19 cellular contexts compared by ENCODE assay signal in the genomic region with DNA sequence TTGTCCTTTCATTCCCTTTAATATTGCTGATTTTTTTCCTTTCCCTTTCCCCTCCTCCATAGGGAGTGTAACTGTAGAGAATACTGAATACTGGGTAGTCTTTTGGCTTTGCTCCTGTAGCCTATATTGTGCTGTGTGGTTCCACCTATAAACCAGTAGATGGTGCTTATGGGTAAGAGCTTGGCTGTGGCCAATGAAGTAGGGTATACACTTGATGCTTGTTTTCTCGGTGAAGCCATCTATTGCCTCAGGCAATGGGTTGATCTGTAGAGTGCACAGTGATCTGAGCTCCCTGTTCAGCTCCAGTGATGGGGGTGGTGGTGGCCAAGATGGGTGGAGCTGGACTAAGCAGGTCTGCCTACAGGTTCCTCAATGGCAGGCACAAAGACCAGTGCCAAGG.
DNase-seq lines count a peak whose midpoint lies in the region; ATAC-seq and TF ChIP-seq lines count a peak whose summit lies in the region.
"Had no signal": no experiment of that assay in that cellular context is flagged by ENCODE, and none has a peak within 500 bp of the region (broad histone marks: within the 10 kb centered on the region; RNA-seq: fewer than 3 reads in every experiment).

No MANE protein-coding gene starts in this region.

- WGBS in mammary epithelial cell (ENCODE audit: low coverage, missing lambda C conversion rate) = 33% methylated on average over 1 of the region's 1 CpG

- H3K27me3 Mint-ChIP-seq in MCF 10A (ENCODE audit: insufficient read depth, unreplicated experiment) = no peaks in the 10 kb centered on the region
- H3K27me3 Mint-ChIP-seq: stimulated activated naive B cell treated with anti-CD40 and anti-IgM and Interleukin-4, amounts not matched to agents 10 μg/mL and 1 μg/mL and 100 μg/mL, for 72 hours had no signal

- H3K4me3 Mint-ChIP-seq in MCF 10A (ENCODE audit: unreplicated experiment) = no peak overlapping the region
- H3K4me3 Mint-ChIP-seq: natural killer cell; stimulated activated naive B cell treated with anti-CD40 and anti-IgM and Interleukin-4, amounts not matched to agents 10 μg/mL and 1 μg/mL and 100 μg/mL, for 72 hours had no signal

- DNase-seq in MCF 10A (ENCODE audit: unreplicated experiment) = peak; percentile 18
- no peak for DNase-seq in mammary epithelial cell
- DNase-seq in LNCaP clone FGC (ENCODE audit: low read depth) = peak; percentile 35
- peak; percentile 32 to 61 for DNase-seq in SJCRH30
- no peak for DNase-seq in left ventricle myocardium superior
- DNase-seq: activated CD4-positive, alpha-beta T cell treated with anti-CD3 and anti-CD28 coated beads for 48 hours; amygdala; DMS153; left ventricle myocardium inferior; natural killer cell; NCI-H1694 treated with DMSO at 0.1 percent for 48 hours; right lobe of liver; stimulated activated CD4-positive, alpha-beta T cell treated with anti-CD3 and anti-CD28 coated beads, Interleukin-4, amount 100 ng/mL, for 24 hours; stimulated activated naive B cell treated with anti-CD40 and anti-IgM and Interleukin-4, amounts not matched to agents 10 μg/mL and 1 μg/mL and 100 μg/mL, for 72 hours; upper lobe of left lung had no signal

- no peak overlapping the region for H3K27ac Mint-ChIP-seq in MCF 10A (ENCODE audit: low read depth, unreplicated experiment)
- H3K27ac Mint-ChIP-seq: natural killer cell; stimulated activated naive B cell treated with anti-CD40 and anti-IgM and Interleukin-4, amounts not matched to agents 10 μg/mL and 1 μg/mL and 100 μg/mL, for 72 hours had no signal

- CTCF ChIA-PET in MCF 10A (lab: Yijun Ruan, JAX) (no interaction called here), mammary epithelial cell (lab: Charles Lee; ENCODE audit: low non-redundant PET) (no interaction called here)

- H3K79me2 ChIP-seq in mammary epithelial cell (ENCODE audit: insufficient read depth, low read length) = no peaks in the 10 kb centered on the region

- H3K9me3 ChIP-seq in mammary epithelial cell (replicated peaks; ENCODE audit: insufficient read depth, low read length) (peaks cover 6% of the 10 kb centered on the region), SJCRH30 (replicated peaks) (no peaks in the 10 kb centered on the region; the same call in 1 of the 2 replicates)
- H3K9me3 ChIP-seq: right lobe of liver, upper lobe of left lung had no signal

- intact Hi-C loops in MCF 10A (cut with micrococcal nuclease) (no loop called here), mammary epithelial cell (cut with micrococcal nuclease) (no loop called here), left ventricle myocardium superior (cut with micrococcal nuclease) (no loop called here)

- H3K36me3 ChIP-seq in mammary epithelial cell (ENCODE audit: insufficient read depth, low read length) (no peaks in the 10 kb centered on the region), SJCRH30 (no peaks in the 10 kb centered on the region)
- H3K36me3 ChIP-seq: esophagus muscularis mucosa, left ventricle myocardium inferior, right lobe of liver, upper lobe of left lung had no signal

- H3K9ac ChIP-seq in mammary epithelial cell (ENCODE audit: insufficient read depth, low read length) = no peak overlapping the region

- H4K20me1 ChIP-seq in mammary epithelial cell (ENCODE audit: insufficient read depth, low read length) = no peaks in the 10 kb centered on the region

- TF ChIP-seq CTCF in MCF 10A (IDR thresholded peaks at IDR 0.05; ENCODE audit: unreplicated experiment) (peak; percentile 9), mammary epithelial cell (conservative IDR thresholded peaks at IDR 0.05 in 1 of 2, IDR thresholded peaks at IDR 0.05 in 1 of 2; ENCODE audit: extremely low read depth in 1 of 2, insufficient read depth in 1 of 2, low read depth in 1 of 2, low read length in 2 of 2) (no peak), LNCaP clone FGC (IDR thresholded peaks at IDR 0.05; ENCODE audit: control insufficient read depth, extremely low read depth, insufficient read depth) (peak; percentile 53)

- no peak overlapping the region for H3K4me2 ChIP-seq in mammary epithelial cell (ENCODE audit: insufficient read depth, low read depth, low read length)

- H2AFZ ChIP-seq in mammary epithelial cell (ENCODE audit: low read depth, low read length) = no peak overlapping the region

- no peaks in the 10 kb centered on the region for H3K27me3 ChIP-seq in mammary epithelial cell (ENCODE audit: insufficient read depth, low read length)
- no peaks in the 10 kb centered on the region for H3K27me3 ChIP-seq in SJCRH30
- H3K27me3 ChIP-seq: esophagus muscularis mucosa, right lobe of liver, upper lobe of left lung had no signal

- H3K4me1 Mint-ChIP-seq in MCF 10A (ENCODE audit: insufficient read depth, unreplicated experiment) = no peaks in the 10 kb centered on the region
- H3K4me1 Mint-ChIP-seq: natural killer cell; stimulated activated naive B cell treated with anti-CD40 and anti-IgM and Interleukin-4, amounts not matched to agents 10 μg/mL and 1 μg/mL and 100 μg/mL, for 72 hours had no signal

- dilution Hi-C loops in mammary epithelial cell (cut with HindIII; ENCODE audit: low sequenced_read_pairs) = no loop called here

- H3K4me1 ChIP-seq in mammary epithelial cell (ENCODE audit: insufficient read depth, low read length) = no peaks in the 10 kb centered on the region
- no peaks in the 10 kb centered on the region for H3K4me1 ChIP-seq in SJCRH30
- H3K4me1 ChIP-seq: esophagus muscularis mucosa, left ventricle myocardium inferior, right lobe of liver, upper lobe of left lung had no signal

- BruUV-seq in MCF 10A (replicated peaks; lab: Mats Ljungman, UMichigan) (no TSS peak), mammary epithelial cell (replicated peaks; lab: Mats Ljungman, UMichigan) (no TSS peak)

- POLR2A ChIA-PET in MCF 10A (lab: Yijun Ruan, JAX) = no interaction called here

- H3K4me3 ChIP-seq in mammary epithelial cell (replicated peaks in 1 of 3; ENCODE audit: insufficient read depth in 1 of 3, low read depth in 2 of 3, low read length in 3 of 3) (no peak overlapping the region), LNCaP clone FGC (ENCODE audit: low read depth, low read length) (no peak overlapping the region), SJCRH30 (no peak overlapping the region)
- H3K4me3 ChIP-seq: esophagus muscularis mucosa, left ventricle myocardium inferior, right lobe of liver, upper lobe of left lung had no signal

- H3K9me3 Mint-ChIP-seq in MCF 10A (ENCODE audit: unreplicated experiment) = peaks cover 8% of the 10 kb centered on the region

- no peaks in the 10 kb centered on the region for H3K36me3 Mint-ChIP-seq in MCF 10A (ENCODE audit: insufficient read depth, unreplicated experiment)
- H3K36me3 Mint-ChIP-seq: stimulated activated naive B cell treated with anti-CD40 and anti-IgM and Interleukin-4, amounts not matched to agents 10 μg/mL and 1 μg/mL and 100 μg/mL, for 72 hours had no signal

- H3K27ac ChIP-seq in mammary epithelial cell (ENCODE audit: insufficient read depth, low read depth, low read length) = no peak overlapping the region
- no peak overlapping the region for H3K27ac ChIP-seq in SJCRH30
- H3K27ac ChIP-seq: esophagus muscularis mucosa, left ventricle myocardium inferior, right lobe of liver, upper lobe of left lung had no signal

- in situ Hi-C loops in mammary epithelial cell (cut with MboI; ENCODE audit: low sequenced_read_pairs in 2 of 2) = no loop called here

- ATAC-seq in GM18511 (IDR thresholded peaks at IDR 0.05; ENCODE audit: unreplicated experiment) = no peak
- ATAC-seq in GM21717 (IDR thresholded peaks at IDR 0.05; ENCODE audit: unreplicated experiment) = no peak
- ATAC-seq in left ventricle myocardium superior = no peak
- no peak for ATAC-seq in HG03457 (IDR thresholded peaks at IDR 0.05; ENCODE audit: unreplicated experiment)
- ATAC-seq: natural killer cell; stimulated activated naive B cell treated with anti-CD40 and anti-IgM and Interleukin-4, amounts not matched to agents 10 μg/mL and 1 μg/mL and 100 μg/mL, for 72 hours had no signal

Comparison
In these comparisons a context has a peak if more than half of its experiments do, and no peak if none do; other contexts are left out.
1. DNase-seq: peak in MCF 10A (single experiment), LNCaP clone FGC (single experiment) and SJCRH30 (2 of 2); none in mammary epithelial cell (single experiment) and left ventricle myocardium superior (single experiment).
2. CTCF ChIP-seq: peak in MCF 10A (single experiment) and LNCaP clone FGC (single experiment); none in mammary epithelial cell (0 of 2).